13 cellular contexts compared by ENCODE assay signal in the genomic region with DNA sequence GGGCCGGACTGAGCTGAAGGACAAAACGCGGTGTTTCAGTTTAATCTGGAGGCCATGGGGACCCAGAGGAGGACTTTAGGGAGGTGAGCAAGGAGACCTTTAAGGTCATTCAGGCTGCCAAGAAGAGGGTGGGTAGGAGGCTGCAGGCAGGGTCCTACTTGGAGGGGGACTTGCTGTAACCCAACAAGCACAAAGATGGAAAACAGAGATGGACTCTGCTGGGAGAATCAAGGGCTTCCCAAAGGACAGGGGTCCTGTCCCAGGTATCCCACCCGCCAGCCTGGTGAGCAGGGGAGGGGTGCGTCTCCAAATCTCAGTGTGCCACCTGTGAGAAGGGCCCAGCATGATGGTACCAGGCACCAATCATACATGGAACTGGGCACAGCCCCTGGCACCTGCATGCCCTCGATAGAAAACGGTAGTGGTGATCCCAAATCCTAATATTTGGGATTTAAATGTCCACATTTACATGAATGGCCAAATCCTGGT. TPM values are rescaled to one million over a fixed set of nuclear protein-coding genes. Genes with fewer than 3 reads are reported as not detected.
DNase-seq lines count a peak whose midpoint lies in the region; ATAC-seq and TF ChIP-seq lines count a peak whose summit lies in the region.
"Had no signal": no experiment of that assay in that cellular context is flagged by ENCODE, and none has a peak within 500 bp of the region (broad histone marks: within the 10 kb centered on the region; RNA-seq: fewer than 3 reads in every experiment).

No MANE protein-coding gene starts in this region.

- TF ChIP-seq CTCF in A673 (conservative IDR thresholded peaks at IDR 0.05; ENCODE audit: low read depth, low read length), result no peak
- no peak for TF ChIP-seq CTCF in GM10266 (IDR thresholded peaks at IDR 0.05; ENCODE audit: control insufficient read depth, insufficient read depth, low read depth, missing control alignments)
- no peak for TF ChIP-seq CTCF in ovary (IDR thresholded peaks at IDR 0.05)
- TF ChIP-seq CTCF in endothelial cell (IDR thresholded peaks at IDR 0.05; ENCODE audit: unreplicated experiment), result no peak

- peaks cover 7% of the 10 kb centered on the region for H3K4me1 Mint-ChIP-seq in endothelial cell (ENCODE audit: unreplicated experiment)

- no TSS peak for BruUV-seq in A673 (replicated peaks; lab: Mats Ljungman, UMichigan)

- no peaks in the 10 kb centered on the region for H3K9me3 Mint-ChIP-seq in endothelial cell (ENCODE audit: unreplicated experiment)
- H3K9me3 Mint-ChIP-seq: nephron progenitor cell had no signal

- H3K36me3 ChIP-seq in A673 (ENCODE audit: insufficient read depth, low read length, poor library complexity, severe bottlenecking) (no peaks in the 10 kb centered on the region), ovary (no peaks in the 10 kb centered on the region)

- H3K27ac ChIP-seq in A673 (ENCODE audit: low read depth, low read length, poor library complexity, severe bottlenecking) (peak overlapping the region; percentile 29), caudate nucleus (ENCODE audit: low read depth, low read length) (peak overlapping the region; percentile 78), ovary (peak overlapping the region; percentile 1 to 37)

- peaks cover 16% of the 10 kb centered on the region for H3K36me3 Mint-ChIP-seq in endothelial cell (ENCODE audit: low read depth, unreplicated experiment)

- no peak for TF ChIP-seq POLR2A in ovary (IDR thresholded peaks at IDR 0.05)

- CTCF ChIA-PET in A673 (lab: Charles Lee), result no interaction called here

- ATAC-seq in GM18502 (IDR thresholded peaks at IDR 0.05; ENCODE audit: poor library complexity, unreplicated experiment), result no peak

- TF ChIP-seq EP300 in ovary (IDR thresholded peaks at IDR 0.05), result no peak

- intact Hi-C loops in A673 (cut with micrococcal nuclease; ENCODE audit: unreplicated experiment), result no loop called here
- intact Hi-C loops in ovary (cut with DNase I), result loop anchor here in 2 of 4 donors (5.0 to 10.0 kb wide), 2 partner anchors 171 to 219 kb away; a partner anchor contains a TSS

- H3K9me3 ChIP-seq in A673 (ENCODE audit: low read depth, low read length, poor library complexity, severe bottlenecking) (no peaks in the 10 kb centered on the region), ovary (no peaks in the 10 kb centered on the region)
- H3K9me3 ChIP-seq: BE2C had no signal

- 60 to 73% (median 62%) methylated on average over 7 of the region's 7 CpGs for WGBS in ovary, 3 donors

- H3K4me3 ChIP-seq in A673 (ENCODE audit: low read depth, low read length, poor library complexity, severe bottlenecking) (no peak overlapping the region), ovary (no peak overlapping the region)

- H3K27ac Mint-ChIP-seq in endothelial cell (ENCODE audit: unreplicated experiment), result no peak overlapping the region

- H3K27me3 ChIP-seq in A673 (replicated peaks; ENCODE audit: insufficient read depth, low read depth, low read length, poor library complexity), result no peaks in the 10 kb centered on the region
- H3K27me3 ChIP-seq in ovary, result no peaks in the 10 kb centered on the region
- H3K27me3 ChIP-seq: BE2C had no signal

- no peak overlapping the region for H3K4me3 Mint-ChIP-seq in endothelial cell (ENCODE audit: unreplicated experiment)
- H3K4me3 Mint-ChIP-seq: nephron progenitor cell had no signal

- H3K4me1 ChIP-seq in A673 (ENCODE audit: insufficient read depth, low read length, poor library complexity, severe bottlenecking) (peaks cover 22% of the 10 kb centered on the region), ovary (ENCODE audit: insufficient read depth) (peaks cover 15% of the 10 kb centered on the region)
- H3K4me1 ChIP-seq: BE2C had no signal

- peaks cover 10% of the 10 kb centered on the region for H3K27me3 Mint-ChIP-seq in endothelial cell (ENCODE audit: unreplicated experiment)

- DNase-seq in A673 (ENCODE audit: low spot score), result no peak
- peak; percentile 7 for DNase-seq in GM10266 (ENCODE audit: extremely low spot score)
- DNase-seq in caudate nucleus (lab: John Stamatoyannopoulos, UW), result no peak
- peak in 2 of 5 donors; percentile 11 to 17 for DNase-seq in ovary
- DNase-seq in endothelial cell (ENCODE audit: low spot score), result no peak
- DNase-seq in NCI-H82 treated with DMSO at 0.1 percent for 48 hours (lab: John Stamatoyannopoulos, UW; ENCODE audit: unreplicated experiment), result no peak
- DNase-seq in NCI-H1417 treated with DMSO at 0.1 percent for 48 hours (lab: John Stamatoyannopoulos, UW), result no peak
- DNase-seq: activated effector memory CD4-positive, alpha-beta T cell treated with Interleukin-2 at 50 U/mL for 16 hours; NCI-H2029; NCI-H774; nephron progenitor cell had no signal

- POLR2A ChIA-PET in A673 (lab: Charles Lee; ENCODE audit: low non-redundant PET), result no interaction called here

RNA-seq across cellular contexts. Expression of a gene that starts 3.9 kb away (rescaled TPM):
- total RNA-seq in A673 (2021) (25.6 and 27.7 TPM in 2 replicates), ovary (10 to 100 TPM in 6 of 7 donors, 1 to 10 TPM in 1; 9.3 to 17.4 (median 12.5) TPM), endothelial cell (ENCODE audit: unreplicated experiment) (16.2 TPM)
- 10 to 100 TPM in 1 of 2 donors, 1 to 10 TPM in 1; 8.2 to 12.5 TPM for polyA plus RNA-seq in ovary

RNA-seq across cellular contexts. Expression of a gene that starts 3.9 kb away (rescaled TPM):
- total RNA-seq in A673 (2021), result 2.5 and 4.0 TPM in 2 replicates
- total RNA-seq in ovary, result 10 to 100 TPM in 1 of 7 donors, 1 to 10 TPM in 5, under 1 TPM in 1; 0.95 to 11.4 (median 3.4) TPM
- polyA plus RNA-seq in ovary, result 1 to 10 TPM; 1.4 to 1.6 TPM
- total RNA-seq in endothelial cell (ENCODE audit: unreplicated experiment), result 2.5 TPM

RNA-seq across cellular contexts. Expression of a gene that starts 16.1 kb away (rescaled TPM):
- total RNA-seq in A673 (2021) (9.1 and 12.7 TPM in 2 replicates), ovary (10 to 100 TPM; 22.3 to 51.4 (median 35.3) TPM), endothelial cell (ENCODE audit: unreplicated experiment) (93.5 TPM)
- polyA plus RNA-seq in ovary, result 10 to 100 TPM; 10.3 to 41.5 TPM

Comparison
In these comparisons a context has a peak if more than half of its experiments do, and no peak if none do; other contexts are left out.
1. H3K27ac ChIP-seq: peak in every context shown above with its lines; median percentile 78 in caudate nucleus; 29 in A673; 19 in ovary.